Comparison of ENCODE assay signal across 1 cellular context in the genomic region with DNA sequence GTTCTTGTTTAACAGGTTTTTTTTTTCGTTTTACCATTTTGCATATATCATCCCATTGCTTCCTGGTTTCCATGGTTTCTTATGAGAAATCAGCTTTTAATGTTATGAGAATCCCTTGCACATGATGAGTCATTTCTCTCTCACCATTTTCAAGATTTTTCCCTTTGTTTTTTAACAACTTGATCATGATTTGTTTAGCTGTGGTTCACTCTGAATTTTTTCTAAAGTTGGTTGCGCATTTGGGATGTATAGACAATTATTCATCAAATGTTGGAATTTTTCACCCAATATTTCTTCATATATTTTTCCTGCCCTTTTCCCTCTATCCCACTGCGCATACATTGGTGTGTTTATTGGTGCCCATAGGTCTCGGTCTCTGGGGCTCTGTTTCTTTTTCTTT.
TF ChIP-seq lines count a peak whose summit lies in the region.

No MANE protein-coding gene starts in this region.

TF ChIP-seq in SK-N-SH, 30 proteins besides CTCF, POLR2A, EP300 and RAD21 (continued from another document):
- TF ChIP-seq, protein P1, sequence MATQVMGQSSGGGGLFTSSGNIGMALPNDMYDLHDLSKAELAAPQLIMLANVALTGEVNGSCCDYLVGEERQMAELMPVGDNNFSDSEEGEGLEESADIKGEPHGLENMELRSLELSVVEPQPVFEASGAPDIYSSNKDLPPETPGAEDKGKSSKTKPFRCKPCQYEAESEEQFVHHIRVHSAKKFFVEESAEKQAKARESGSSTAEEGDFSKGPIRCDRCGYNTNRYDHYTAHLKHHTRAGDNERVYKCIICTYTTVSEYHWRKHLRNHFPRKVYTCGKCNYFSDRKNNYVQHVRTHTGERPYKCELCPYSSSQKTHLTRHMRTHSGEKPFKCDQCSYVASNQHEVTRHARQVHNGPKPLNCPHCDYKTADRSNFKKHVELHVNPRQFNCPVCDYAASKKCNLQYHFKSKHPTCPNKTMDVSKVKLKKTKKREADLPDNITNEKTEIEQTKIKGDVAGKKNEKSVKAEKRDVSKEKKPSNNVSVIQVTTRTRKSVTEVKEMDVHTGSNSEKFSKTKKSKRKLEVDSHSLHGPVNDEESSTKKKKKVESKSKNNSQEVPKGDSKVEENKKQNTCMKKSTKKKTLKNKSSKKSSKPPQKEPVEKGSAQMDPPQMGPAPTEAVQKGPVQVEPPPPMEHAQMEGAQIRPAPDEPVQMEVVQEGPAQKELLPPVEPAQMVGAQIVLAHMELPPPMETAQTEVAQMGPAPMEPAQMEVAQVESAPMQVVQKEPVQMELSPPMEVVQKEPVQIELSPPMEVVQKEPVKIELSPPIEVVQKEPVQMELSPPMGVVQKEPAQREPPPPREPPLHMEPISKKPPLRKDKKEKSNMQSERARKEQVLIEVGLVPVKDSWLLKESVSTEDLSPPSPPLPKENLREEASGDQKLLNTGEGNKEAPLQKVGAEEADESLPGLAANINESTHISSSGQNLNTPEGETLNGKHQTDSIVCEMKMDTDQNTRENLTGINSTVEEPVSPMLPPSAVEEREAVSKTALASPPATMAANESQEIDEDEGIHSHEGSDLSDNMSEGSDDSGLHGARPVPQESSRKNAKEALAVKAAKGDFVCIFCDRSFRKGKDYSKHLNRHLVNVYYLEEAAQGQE (IDR thresholded peaks at IDR 0.05; ENCODE audit: low read depth, low read length): no peak
- TF ChIP-seq FOSL2 (IDR thresholded peaks at IDR 0.05; ENCODE audit: borderline replicate concordance, low read depth): peak; percentile 75
- TF ChIP-seq NFIC (IDR thresholded peaks at IDR 0.05; ENCODE audit: borderline replicate concordance): no peak; the same call in 1 of the 2 replicates
- peak; percentile 56 for TF ChIP-seq TCF12 (IDR thresholded peaks at IDR 0.05)
- no peak for TF ChIP-seq SMC3 (IDR thresholded peaks at IDR 0.05; ENCODE audit: low read depth, low read length)
- TF ChIP-seq SIN3A (IDR thresholded peaks at IDR 0.05; ENCODE audit: borderline replicate concordance, low read depth, low read length): no peak
- TF ChIP-seq RFX5 (IDR thresholded peaks at IDR 0.05; ENCODE audit: low read length): no peak
- TF ChIP-seq JUND (IDR thresholded peaks at IDR 0.05): peak; percentile 78
- no peak for TF ChIP-seq ELF1 (IDR thresholded peaks at IDR 0.05)
